ENCODE assay signal across 1 cellular context in the genomic region with DNA sequence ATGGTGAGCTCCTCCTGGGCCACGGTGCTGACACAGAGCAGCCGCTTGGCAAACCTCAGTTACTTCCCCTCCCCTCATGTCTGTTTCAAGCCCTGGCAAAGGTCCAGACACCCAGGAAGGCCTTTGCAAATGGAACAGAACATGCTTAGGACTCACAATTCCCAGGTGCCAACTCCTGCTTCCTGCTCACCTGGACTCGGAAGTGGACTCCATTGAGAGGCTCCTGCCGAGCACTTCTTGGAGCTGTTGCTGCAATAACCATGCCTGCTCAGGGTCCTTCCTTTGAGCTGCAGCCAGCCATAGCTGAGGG.
TF ChIP-seq lines count a peak whose summit lies in the region.

No MANE protein-coding gene starts in this region.

TF ChIP-seq in GM23338, 12 proteins besides CTCF, POLR2A, EP300 and RAD21:
- TF ChIP-seq, protein P1, sequence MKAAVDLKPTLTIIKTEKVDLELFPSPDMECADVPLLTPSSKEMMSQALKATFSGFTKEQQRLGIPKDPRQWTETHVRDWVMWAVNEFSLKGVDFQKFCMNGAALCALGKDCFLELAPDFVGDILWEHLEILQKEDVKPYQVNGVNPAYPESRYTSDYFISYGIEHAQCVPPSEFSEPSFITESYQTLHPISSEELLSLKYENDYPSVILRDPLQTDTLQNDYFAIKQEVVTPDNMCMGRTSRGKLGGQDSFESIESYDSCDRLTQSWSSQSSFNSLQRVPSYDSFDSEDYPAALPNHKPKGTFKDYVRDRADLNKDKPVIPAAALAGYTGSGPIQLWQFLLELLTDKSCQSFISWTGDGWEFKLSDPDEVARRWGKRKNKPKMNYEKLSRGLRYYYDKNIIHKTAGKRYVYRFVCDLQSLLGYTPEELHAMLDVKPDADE (IDR thresholded peaks at IDR 0.05) = no peak
